In genomic region chr12:50271724-50272247, GRCh38 we compare ENCODE assay signal across 11 cellular contexts. TPM values are rescaled to one million over a fixed set of nuclear protein-coding genes. Genes with fewer than 3 reads are reported as not detected.
DNase-seq lines count a peak whose midpoint lies in the region; ATAC-seq and TF ChIP-seq lines count a peak whose summit lies in the region.
"Had no signal": no experiment of that assay in that cellular context is flagged by ENCODE, and none has a peak within 500 bp of the region (broad histone marks: within the 10 kb centered on the region; RNA-seq: fewer than 3 reads in every experiment).

No MANE protein-coding gene starts in this region.

- whole genome bisulfite sequencing in SK-N-SH (ENCODE audit: low lambda C conversion rate): 75% methylated on average over 2 of the region's 2 CpGs
- WGBS in transverse colon (ENCODE audit: low coverage in 1 of 2), 2 donors: 52 to 57% methylated on average over 2 of the region's 2 CpGs

- ATAC-seq in GM21423 (IDR thresholded peaks at IDR 0.05; ENCODE audit: unreplicated experiment): no peak
- no peak for ATAC-seq in HG03159 (IDR thresholded peaks at IDR 0.05; ENCODE audit: unreplicated experiment)
- ATAC-seq: naive thymus-derived CD4-positive, alpha-beta T cell had no signal

- POLR2A ChIA-PET in SK-N-SH (lab: Yijun Ruan, JAX): interaction anchor here (0.7 kb wide), 1 partner anchor 59 kb away, joined by 3 read pairs; no protein-coding TSS in a partner anchor

- CTCF ChIA-PET in SK-N-SH (lab: Yijun Ruan, JAX): no interaction called here

- intact Hi-C loops in transverse colon (cut with DNase I; ENCODE audit: low total_unique reads): no loop called here

- H3K27ac Mint-ChIP-seq in nephron: peak overlapping the region; percentile 92 to 94 (median 92)
- H3K27ac Mint-ChIP-seq: naive thymus-derived CD4-positive, alpha-beta T cell had no signal

- H3K9me2 ChIP-seq in SK-N-SH: no peaks in the 10 kb centered on the region

- no peak overlapping the region for H3K4me3 ChIP-seq in SK-N-SH (ENCODE audit: low read depth in 2 of 2, low read length in 1 of 2)
- H3K4me3 ChIP-seq in fibroblast of lung (replicated peaks in 1 of 4; ENCODE audit: control extremely low read depth in 1 of 4, insufficient read depth in 1 of 4, low read depth in 3 of 4, low read length in 4 of 4): peak overlapping the region in 3 of 4 experiments; percentile 3 to 34 (median 22)
- H3K4me3 ChIP-seq in transverse colon: peak overlapping the region in 1 of 4 donors; percentile 27
- H3K4me3 ChIP-seq: cardiac muscle cell had no signal

- TF ChIP-seq EP300 in SK-N-SH (IDR thresholded peaks at IDR 0.05; ENCODE audit: borderline replicate concordance in 1 of 2, low read depth in 1 of 2, low read length in 1 of 2) (no peak), transverse colon (IDR thresholded peaks at IDR 0.05; ENCODE audit: low read depth) (no peak)

- H3K4me3 Mint-ChIP-seq in nephron: peak overlapping the region in 1 of 3 experiments; percentile 11
- H3K4me3 Mint-ChIP-seq: naive thymus-derived CD4-positive, alpha-beta T cell had no signal

- peaks cover 17% of the 10 kb centered on the region for H3F3A ChIP-seq in SK-N-SH (replicated peaks; ENCODE audit: insufficient read depth)

- peak overlapping the region; percentile 12 to 64; a peak in 3 of 4 replicates for H3K27ac ChIP-seq in SK-N-SH (ENCODE audit: low read depth in 2 of 2, low read length in 1 of 2)
- peak overlapping the region; percentile 35 for H3K27ac ChIP-seq in fibroblast of lung (ENCODE audit: insufficient read depth, low read length)
- H3K27ac ChIP-seq in transverse colon: peak overlapping the region; percentile 65 to 86 (median 67)
- H3K27ac ChIP-seq: cardiac muscle cell had no signal

- H3K4me1 Mint-ChIP-seq in nephron: peaks cover 16% of the 10 kb centered on the region

- H3K4me2 ChIP-seq in SK-N-SH (peak overlapping the region; percentile 20; the same call in 1 of the 2 replicates), fibroblast of lung (ENCODE audit: extremely low read depth, insufficient read depth, low read length) (peak overlapping the region; percentile 53)

- H2AFZ ChIP-seq in SK-N-SH (ENCODE audit: low read depth) (peak overlapping the region; percentile 72), fibroblast of lung (ENCODE audit: low read length) (peak overlapping the region; percentile 52)

- no peak for TF ChIP-seq CTCF in SK-N-SH (IDR thresholded peaks at IDR 0.05)
- no peak for TF ChIP-seq CTCF in fibroblast of lung (conservative IDR thresholded peaks at IDR 0.05 in 1 of 2, IDR thresholded peaks at IDR 0.05 in 1 of 2; ENCODE audit: low read depth in 1 of 2, low read length in 2 of 2)
- no peak for TF ChIP-seq CTCF in nephron (IDR thresholded peaks at IDR 0.05; ENCODE audit: unreplicated experiment in 3 of 3)
- no peak for TF ChIP-seq CTCF in transverse colon (IDR thresholded peaks at IDR 0.05)

- DNase-seq in SK-N-SH (no peak), fibroblast of lung (ENCODE audit: low read depth in 2 of 2) (peak; percentile 56 to 61), transverse colon (no peak), NCI-H1436 (lab: John Stamatoyannopoulos, UW) (no peak)
- no peak for DNase-seq in activated CD4-positive, alpha-beta T cell treated with anti-CD3 and anti-CD28 coated beads, Interleukin-2, amount 50 U/mL, for 4 hours
- DNase-seq: hypothalamus; naive thymus-derived CD4-positive, alpha-beta T cell had no signal

- H3K36me3 ChIP-seq in SK-N-SH (replicated peaks in 1 of 2; ENCODE audit: control insufficient read depth in 1 of 2, insufficient read depth in 2 of 2, low read length in 1 of 2) (no peaks in the 10 kb centered on the region), fibroblast of lung (ENCODE audit: control insufficient read depth, insufficient read depth, low read length) (no peaks in the 10 kb centered on the region), transverse colon (no peaks in the 10 kb centered on the region)
- H3K36me3 ChIP-seq: cardiac muscle cell had no signal

- H3K4me1 ChIP-seq in SK-N-SH (ENCODE audit: control insufficient read depth in 1 of 2, insufficient read depth in 2 of 2, low read depth in 1 of 2, low read length in 1 of 2) (peaks cover 0 to 3% of the 10 kb centered on the region in 2 experiments; a peak in 3 of 4 replicates), fibroblast of lung (ENCODE audit: control insufficient read depth, extremely low read depth, insufficient read depth, low read length) (no peaks in the 10 kb centered on the region), transverse colon (peaks cover 0 to 59% (median 33%) of the 10 kb centered on the region in 4 donors)

- in situ Hi-C loops in transverse colon (cut with MboI; ENCODE audit: low pct_ligation_motif_present in 1 of 4, low pct_unique_long_range_greater_than_20kb in 1 of 4, low sequenced_read_pairs in 3 of 4): no loop called here

- 0 out of 2 replicates have a peak overlapping the region, but pooled peaks have one; percentile 34 for H3K9ac ChIP-seq in SK-N-SH
- no peak overlapping the region for H3K9ac ChIP-seq in fibroblast of lung (ENCODE audit: insufficient read depth, low read length)

- H3K27me3 ChIP-seq in SK-N-SH (ENCODE audit: insufficient read depth) (no peaks in the 10 kb centered on the region), fibroblast of lung (ENCODE audit: control insufficient read depth, insufficient read depth, low read length) (no peaks in the 10 kb centered on the region), transverse colon (no peaks in the 10 kb centered on the region)
- H3K27me3 ChIP-seq: cardiac muscle cell had no signal

- H4K20me1 ChIP-seq in SK-N-SH (ENCODE audit: insufficient read depth) (no peaks in the 10 kb centered on the region), fibroblast of lung (ENCODE audit: control insufficient read depth, extremely low read depth, insufficient read depth, low read length) (no peaks in the 10 kb centered on the region)

- H3K79me2 ChIP-seq in SK-N-SH (ENCODE audit: insufficient read depth): no peaks in the 10 kb centered on the region
- no peaks in the 10 kb centered on the region for H3K79me2 ChIP-seq in fibroblast of lung (ENCODE audit: control insufficient read depth, insufficient read depth, low read length)

- no peak for TF ChIP-seq POLR2A in transverse colon (IDR thresholded peaks at IDR 0.05)

- H3K36me3 Mint-ChIP-seq in nephron (ENCODE audit: low read depth): no peaks in the 10 kb centered on the region
- H3K36me3 Mint-ChIP-seq: naive thymus-derived CD4-positive, alpha-beta T cell had no signal

- H3K9me3 Mint-ChIP-seq in nephron: no peaks in the 10 kb centered on the region
- H3K9me3 Mint-ChIP-seq: naive thymus-derived CD4-positive, alpha-beta T cell had no signal

- H3K27me3 Mint-ChIP-seq in nephron (ENCODE audit: low read depth): no peaks in the 10 kb centered on the region
- H3K27me3 Mint-ChIP-seq: naive thymus-derived CD4-positive, alpha-beta T cell had no signal

- no peak for TF ChIP-seq RAD21 in SK-N-SH (IDR thresholded peaks at IDR 0.05; ENCODE audit: low read length)

- no peaks in the 10 kb centered on the region for H3K9me3 ChIP-seq in SK-N-SH
- no peaks in the 10 kb centered on the region for H3K9me3 ChIP-seq in fibroblast of lung (ENCODE audit: control insufficient read depth, insufficient read depth, low read depth, low read length)
- no peaks in the 10 kb centered on the region for H3K9me3 ChIP-seq in transverse colon

TF ChIP-seq in SK-N-SH, 30 proteins besides CTCF, POLR2A, EP300 and RAD21 (continues in another document):
- TF ChIP-seq RFX5 (IDR thresholded peaks at IDR 0.05; ENCODE audit: low read length) (no peak), MEF2A (IDR thresholded peaks at IDR 0.05; ENCODE audit: borderline replicate concordance, low read depth) (no peak), JUND (IDR thresholded peaks at IDR 0.05) (no peak), SMC3 (IDR thresholded peaks at IDR 0.05; ENCODE audit: low read depth, low read length) (no peak), TEAD4 (IDR thresholded peaks at IDR 0.05; ENCODE audit: borderline replicate concordance, insufficient read depth) (no peak), YY1 (IDR thresholded peaks at IDR 0.05; ENCODE audit: low read depth) (no peak), CHD2 (IDR thresholded peaks at IDR 0.05; ENCODE audit: low read length, partially characterized antibody) (no peak), FOXJ3 (CRISPR knock-in tag; IDR thresholded peaks at IDR 0.05) (no peak), ZBTB33 (IDR thresholded peaks at IDR 0.05; ENCODE audit: borderline replicate concordance, low read depth) (no peak), ELF1 (IDR thresholded peaks at IDR 0.05) (no peak)
- TF ChIP-seq, protein P1, sequence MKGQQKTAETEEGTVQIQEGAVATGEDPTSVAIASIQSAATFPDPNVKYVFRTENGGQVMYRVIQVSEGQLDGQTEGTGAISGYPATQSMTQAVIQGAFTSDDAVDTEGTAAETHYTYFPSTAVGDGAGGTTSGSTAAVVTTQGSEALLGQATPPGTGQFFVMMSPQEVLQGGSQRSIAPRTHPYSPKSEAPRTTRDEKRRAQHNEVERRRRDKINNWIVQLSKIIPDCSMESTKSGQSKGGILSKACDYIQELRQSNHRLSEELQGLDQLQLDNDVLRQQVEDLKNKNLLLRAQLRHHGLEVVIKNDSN (IDR thresholded peaks at IDR 0.05; ENCODE audit: borderline replicate concordance, low read depth): no peak
- TF ChIP-seq, protein P2, sequence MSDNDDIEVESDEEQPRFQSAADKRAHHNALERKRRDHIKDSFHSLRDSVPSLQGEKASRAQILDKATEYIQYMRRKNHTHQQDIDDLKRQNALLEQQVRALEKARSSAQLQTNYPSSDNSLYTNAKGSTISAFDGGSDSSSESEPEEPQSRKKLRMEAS (IDR thresholded peaks at IDR 0.05; ENCODE audit: low read depth): no peak

RNA-seq across cellular contexts. Expression of gene LIMA1, which starts 11.5 kb away (rescaled TPM):
- polyA plus RNA-seq in SK-N-SH (2012; rRNA removed) (96.6 and 148 TPM in 2 replicates), fibroblast of lung (177 and 308 TPM in 2 replicates)
- polyA plus RNA-seq in SK-N-SH (2012; cell fraction: cytosol; rRNA removed): 115 and 130 TPM in 2 replicates
- polyA plus RNA-seq in SK-N-SH (2012; cell fraction: nucleus; rRNA removed): 210 and 318 TPM in 2 replicates
- total RNA-seq in fibroblast of lung (70.6 and 171 TPM in 2 replicates), transverse colon (100 to 1,000 TPM; 151 to 259 (median 243) TPM)
- polyA plus RNA-seq in fibroblast of lung (2012): 115 and 184 TPM in 2 replicates
- polyA minus RNA-seq in fibroblast of lung (ENCODE audit: low replicate concordance): 55.3 and 77.9 TPM in 2 replicates

Comparison
In these comparisons a context has a peak if more than half of its experiments do, and no peak if none do; other contexts are left out.
1. DNase-seq: peak in fibroblast of lung (2 of 2); none in SK-N-SH (single experiment), transverse colon (single experiment), NCI-H1436 (single experiment) and activated CD4-positive, alpha-beta T cell treated with anti-CD3 and anti-CD28 coated beads, Interleukin-2, amount 50 U/mL, for 4 hours (0 of 2).
2. H3K4me3 ChIP-seq: peak in fibroblast of lung (3 of 4); none in SK-N-SH (0 of 2).
3. Peak in every context shown above with its lines, with median percentiles within 50 percentile points of each other: H3K27ac ChIP-seq.